In genomic region chr10:107059872-107060271, GRCh38 we compare ENCODE assay signal across 22 cellular contexts.
"Had no signal": no experiment of that assay in that cellular context is flagged by ENCODE, and none has a peak within 500 bp of the region (broad histone marks: within the 10 kb centered on the region; RNA-seq: fewer than 3 reads in every experiment).

No MANE protein-coding gene starts in this region.

- H3K27ac Mint-ChIP-seq: T-cell had no signal

- H3K4me2 ChIP-seq: KMS-11 had no signal

- H3K4me3 Mint-ChIP-seq: T-cell had no signal

- H3K9ac ChIP-seq: KMS-11 had no signal

- H3K4me1 Mint-ChIP-seq: T-cell had no signal

- DNase-seq: IMR-90, Kasumi-1, MM.1S, NCI-H1092 treated with DMSO at 0.1 percent for 48 hours, NCI-H1436, NCI-H187, NCI-H2029, NCI-H2081 treated with DMSO at 0.1 percent for 48 hours, NCI-H2171 treated with DMSO at 0.1 percent for 48 hours, NCI-H345, NCI-H446 treated with DMSO at 0.1 percent for 48 hours, NCI-H510A treated with DMSO at 0.1 percent for 48 hours, NCI-H526, NCI-H748 treated with DMSO at 0.1 percent for 48 hours, PC-3, SHP77, SW 1271, T-cell had no signal

- H3K36me3 Mint-ChIP-seq: T-cell had no signal

- H3K27me3 Mint-ChIP-seq: T-cell had no signal

- H3K27ac ChIP-seq: KMS-11, RWPE1 had no signal

- ATAC-seq: HepG2, Panc1, PC-3, T-cell had no signal
